Comparison of ENCODE assay signal across 1 cellular context in the genomic region with DNA sequence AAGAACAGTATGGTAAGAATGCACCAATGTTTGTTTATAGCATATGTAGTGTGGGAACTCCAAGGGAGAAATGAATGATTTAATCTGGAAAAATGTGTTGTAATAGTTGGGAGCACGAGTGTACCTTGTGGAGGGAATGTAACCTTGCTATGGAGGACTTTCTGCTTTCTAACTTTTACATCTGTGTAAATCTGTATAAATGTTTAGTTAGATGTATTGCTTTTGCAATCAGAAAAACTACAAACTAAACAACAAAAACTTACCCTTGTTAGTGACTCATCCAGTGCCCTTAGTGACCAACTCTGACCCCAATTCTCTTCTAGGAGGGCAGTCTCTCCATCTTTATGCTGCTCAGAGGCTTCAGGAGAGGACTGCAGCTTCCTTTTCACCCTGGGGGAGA.
TF ChIP-seq lines count a peak whose summit lies in the region.

No MANE protein-coding gene starts in this region.

TF ChIP-seq in H1, 55 proteins besides CTCF, POLR2A, EP300 and RAD21:
- no peak for TF ChIP-seq ZNF274 (IDR thresholded peaks at IDR 0.05; ENCODE audit: borderline replicate concordance, extremely low read depth, low read length)
- TF ChIP-seq HDAC2 (IDR thresholded peaks at IDR 0.05; ENCODE audit: borderline replicate concordance in 1 of 2, low read depth in 2 of 2, low read length in 2 of 2), result no peak
- TF ChIP-seq EZH2 (IDR thresholded peaks at IDR 0.05; ENCODE audit: low read depth, low read length, severe bottlenecking), result no peak
